Comparison of ENCODE assay signal across 9 cellular contexts in genomic region chr9:88691096-88691495, GRCh38.
"Had no signal": no experiment of that assay in that cellular context is flagged by ENCODE, and none has a peak within 500 bp of the region (broad histone marks: within the 10 kb centered on the region; RNA-seq: fewer than 3 reads in every experiment).

No MANE protein-coding gene starts in this region.

- H3K4me3 ChIP-seq: GM23248, HAP-1 had no signal

- H3K27ac ChIP-seq: GM23248 had no signal

- FAIRE-seq: HTR-8/SVneo had no signal

- DNase-seq: GOT3, H7, HFFc6, KBM-7 had no signal

- H3K9me3 ChIP-seq: HAP-1 had no signal

- H3K4me3 Mint-ChIP-seq: HFFc6, IgD-negative memory B cell had no signal

- H3K9ac ChIP-seq: GM23248 had no signal

- H2AFZ ChIP-seq: GM23248 had no signal

- H3K4me1 Mint-ChIP-seq: IgD-negative memory B cell had no signal

- H3K4me1 ChIP-seq: HAP-1 had no signal

- H3K27ac Mint-ChIP-seq: HFFc6, IgD-negative memory B cell had no signal

- ATAC-seq: HCT116 had no signal

- H3K36me3 ChIP-seq: HAP-1 had no signal

- H3K9me3 Mint-ChIP-seq: HFFc6 had no signal
